ENCODE assay signal across 12 cellular contexts in the genomic region with DNA sequence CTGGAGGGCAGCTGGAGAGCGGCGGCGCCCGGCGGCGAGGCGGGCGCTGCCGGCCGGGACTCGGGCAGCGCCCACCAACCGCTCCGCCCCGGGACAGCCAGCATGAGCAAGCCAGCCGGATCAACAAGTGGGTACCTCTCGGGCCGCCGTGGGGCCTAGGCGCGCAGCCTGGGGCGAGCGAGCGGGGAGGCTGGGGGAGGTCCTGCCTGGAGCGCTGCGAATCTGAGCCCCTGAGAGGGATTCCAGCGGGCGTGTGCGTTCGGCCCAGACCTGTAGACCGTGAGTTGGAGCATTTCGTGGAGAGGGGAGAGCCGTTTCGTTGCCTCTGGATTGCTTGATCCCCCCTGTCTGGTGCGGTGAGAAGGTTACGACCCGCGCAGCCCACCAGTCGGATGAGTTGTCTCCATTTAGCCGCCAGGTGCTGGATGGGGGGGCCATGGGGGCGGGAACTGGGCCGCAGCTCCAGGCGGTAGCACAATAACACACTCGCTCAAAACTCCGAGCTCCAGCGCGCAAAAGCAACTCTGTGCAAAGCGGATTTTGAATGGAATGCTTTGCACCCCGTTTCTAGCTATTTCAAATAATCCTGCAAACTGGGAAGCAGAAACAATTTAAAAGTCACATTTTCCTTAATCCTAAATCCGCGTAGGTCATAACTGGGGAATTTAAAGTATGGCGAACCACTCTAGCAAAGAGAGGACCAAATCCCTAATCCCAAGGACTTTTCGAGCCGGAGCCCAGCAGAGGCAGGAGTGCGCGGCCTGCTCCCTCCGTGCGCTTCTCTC. TPM values are rescaled to one million over a fixed set of nuclear protein-coding genes. Genes with fewer than 3 reads are reported as not detected.
A peak's percentile ranks its signal among the peaks of the same experiment; 100 is the strongest.
DNase-seq lines count a peak whose midpoint lies in the region; ATAC-seq and TF ChIP-seq lines count a peak whose summit lies in the region.
"Had no signal": no experiment of that assay in that cellular context is flagged by ENCODE, and none has a peak within 500 bp of the region (broad histone marks: within the 10 kb centered on the region; RNA-seq: fewer than 3 reads in every experiment).

No MANE protein-coding gene starts in this region.

- H3K56ac ChIP-seq in H9 (ENCODE audit: insufficient read length, low read depth, low read length): no peak overlapping the region

- no peak overlapping the region for H4K91ac ChIP-seq in H9 (ENCODE audit: insufficient read length, low read depth, low read length)

- no peaks in the 10 kb centered on the region for H4K20me1 ChIP-seq in H9 (ENCODE audit: control insufficient read depth, insufficient read depth, insufficient read length)

- H4K8ac ChIP-seq in H9 (replicated peaks; ENCODE audit: insufficient read length, low read depth, low read length): no peak overlapping the region

- no peaks in the 10 kb centered on the region for H3K36me3 ChIP-seq in CD4-positive, alpha-beta memory T cell (ENCODE audit: insufficient read depth, low read length)

- no peaks in the 10 kb centered on the region for H3K9me3 ChIP-seq in CD4-positive, alpha-beta memory T cell (ENCODE audit: control insufficient read depth in 1 of 2, low read length in 2 of 2)
- H3K9me3 ChIP-seq in H9 (ENCODE audit: control insufficient read depth, low read depth, low read length): no peaks in the 10 kb centered on the region

- no peak overlapping the region for H2BK20ac ChIP-seq in H9 (ENCODE audit: low read depth, low read length, poor library complexity, severe bottlenecking)

- peaks cover 62 to 78% of the 10 kb centered on the region in 2 donors for H3K27me3 Mint-ChIP-seq in CD4-positive, alpha-beta memory T cell
- H3K27me3 Mint-ChIP-seq in H9 (ENCODE audit: low read depth) (peaks cover 100% of the 10 kb centered on the region), brain (peaks cover 82% of the 10 kb centered on the region), natural killer cell (ENCODE audit: low read depth in 2 of 2) (peaks cover 69 to 83% of the 10 kb centered on the region in 2 donors)

- no peak for TF ChIP-seq CTCF in H9 (conservative IDR thresholded peaks at IDR 0.05)
- TF ChIP-seq CTCF in brain (conservative IDR thresholded peaks at IDR 0.05): no peak
- TF ChIP-seq CTCF in natural killer cell (IDR thresholded peaks at IDR 0.05): no peak

- no CpG with 5 or more reads among the region's 58 CpGs for WGBS in H9 (ENCODE audit: extremely low coverage, insufficient read length, low lambda C conversion rate)

- no peaks in the 10 kb centered on the region for H3K79me2 ChIP-seq in H9 (ENCODE audit: insufficient read depth, low read length)

- H3K27ac ChIP-seq in CD4-positive, alpha-beta memory T cell (ENCODE audit: low read depth, low read length): no peak overlapping the region
- H3K27ac ChIP-seq in H9 (ENCODE audit: insufficient read length, low read depth, low read length) (no peak overlapping the region), caudate nucleus (ENCODE audit: low read depth, low read length) (no peak overlapping the region)

- peak overlapping the region in 7 of 8 donors; percentile 51 to 81 (median 67) for H3K4me3 Mint-ChIP-seq in CD4-positive, alpha-beta memory T cell
- peak overlapping the region; percentile 39 to 75 for H3K4me3 Mint-ChIP-seq in H9
- H3K4me3 Mint-ChIP-seq in brain: peak overlapping the region; percentile 81 to 96 (median 89)
- peak overlapping the region; percentile 47 for H3K4me3 Mint-ChIP-seq in natural killer cell

- H3K23me2 ChIP-seq in H9 (ENCODE audit: insufficient read length, low read depth, low read length, poor library complexity, severe bottlenecking): peaks cover 4% of the 10 kb centered on the region

- POLR2A ChIA-PET in CD4-positive, alpha-beta memory T cell (lab: Charles Lee; ENCODE audit: partially characterized antibody): no interaction called here

- H2AFZ ChIP-seq in H9 (ENCODE audit: low read length): no peak overlapping the region

- H3K4me1 ChIP-seq in CD4-positive, alpha-beta memory T cell (ENCODE audit: insufficient read depth, low read length): peaks cover 55% of the 10 kb centered on the region
- H3K4me1 ChIP-seq in H9 (ENCODE audit: insufficient read depth, low read length): no peaks in the 10 kb centered on the region; the same call in 1 of the 2 replicates

- no peaks in the 10 kb centered on the region for H3K79me1 ChIP-seq in H9 (ENCODE audit: insufficient read depth, low read depth, low read length, poor library complexity, severe bottlenecking)

- no peak overlapping the region for H2BK12ac ChIP-seq in H9 (ENCODE audit: insufficient read length, low read depth, low read length)

- H3K23ac ChIP-seq in H9 (ENCODE audit: insufficient read length, low read depth, low read length): no peak overlapping the region

- DNase-seq in CD4-positive, alpha-beta memory T cell: no peak
- peak; percentile 37 for DNase-seq in H9
- DNase-seq in natural killer cell: no peak
- DNase-seq in CD1c-positive myeloid dendritic cell (ENCODE audit: extremely low spot score): no peak
- no peak for DNase-seq in SW 1271 (lab: John Stamatoyannopoulos, UW)
- DNase-seq in caudate nucleus (lab: John Stamatoyannopoulos, UW): no peak
- DNase-seq: DMS153, NCI-H524 treated with DMSO at 0.1 percent for 48 hours, occipital lobe had no signal

- H3K4me3 ChIP-seq in CD4-positive, alpha-beta memory T cell (ENCODE audit: low read length in 2 of 2): no peak overlapping the region

- H2BK15ac ChIP-seq in H9 (ENCODE audit: low read depth, low read length): no peak overlapping the region

- no peak overlapping the region for H3K9ac ChIP-seq in H9 (ENCODE audit: extremely low read depth, insufficient read length, low read length)

- H4K5ac ChIP-seq in H9 (ENCODE audit: insufficient read length, low read depth, low read length): no peak overlapping the region

- H3K9me3 Mint-ChIP-seq in CD4-positive, alpha-beta memory T cell: peaks cover 0 to 3% (median 0%) of the 10 kb centered on the region in 8 donors
- peaks cover 0 to 8% of the 10 kb centered on the region in 2 experiments; a peak in 2 of 5 replicates for H3K9me3 Mint-ChIP-seq in H9
- peaks cover 0 to 11% (median 0%) of the 10 kb centered on the region in 5 experiments for H3K9me3 Mint-ChIP-seq in brain
- H3K9me3 Mint-ChIP-seq in natural killer cell: no peaks in the 10 kb centered on the region

- no peak overlapping the region for H2BK120ac ChIP-seq in H9 (ENCODE audit: low read depth, low read length, poor library complexity, severe bottlenecking)

- H3K18ac ChIP-seq in H9 (ENCODE audit: insufficient read length, low read depth, low read length): no peak overlapping the region

- CTCF ChIA-PET in CD4-positive, alpha-beta memory T cell (lab: Charles Lee; ENCODE audit: partially characterized antibody): no interaction called here

- H3T11ph ChIP-seq in H9 (ENCODE audit: low read length): no peak overlapping the region

- ATAC-seq in natural killer cell: no peak
- no peak for ATAC-seq in HG02759 (IDR thresholded peaks at IDR 0.05; ENCODE audit: unreplicated experiment)

- no peak overlapping the region for H2BK5ac ChIP-seq in H9 (ENCODE audit: insufficient read length, low read length)

- H3K36me3 Mint-ChIP-seq in CD4-positive, alpha-beta memory T cell: no peaks in the 10 kb centered on the region
- H3K36me3 Mint-ChIP-seq in H9 (ENCODE audit: insufficient read depth in 1 of 3, low read depth in 3 of 3): no peaks in the 10 kb centered on the region
- H3K36me3 Mint-ChIP-seq in brain: no peaks in the 10 kb centered on the region
- no peaks in the 10 kb centered on the region for H3K36me3 Mint-ChIP-seq in natural killer cell

- peaks cover 24 to 69% (median 40%) of the 10 kb centered on the region in 4 donors for H3K4me1 Mint-ChIP-seq in CD4-positive, alpha-beta memory T cell
- H3K4me1 Mint-ChIP-seq in H9 (peaks cover 43 to 71% of the 10 kb centered on the region in 2 experiments), brain (peaks cover 70% of the 10 kb centered on the region), natural killer cell (peaks cover 21 to 37% of the 10 kb centered on the region in 2 donors)

- H3K14ac ChIP-seq in H9 (ENCODE audit: insufficient read depth, low read length): no peak overlapping the region; the same call in 1 of the 2 replicates

- no peak overlapping the region for H3K4ac ChIP-seq in H9 (ENCODE audit: low read depth, low read length)

- intact Hi-C loops in CD4-positive, alpha-beta memory T cell (cut with micrococcal nuclease): no loop called here
- intact Hi-C loops in natural killer cell (cut with micrococcal nuclease): no loop called here

- peak overlapping the region in 1 of 7 donors; percentile 55 for H3K27ac Mint-ChIP-seq in CD4-positive, alpha-beta memory T cell
- H3K27ac Mint-ChIP-seq in H9: no peak overlapping the region
- peak overlapping the region; percentile 71 to 95 (median 89) for H3K27ac Mint-ChIP-seq in brain
- no peak overlapping the region for H3K27ac Mint-ChIP-seq in natural killer cell

- H3K27me3 ChIP-seq in CD4-positive, alpha-beta memory T cell (ENCODE audit: insufficient read depth, low read length): peaks cover 76% of the 10 kb centered on the region
- peaks cover 100% of the 10 kb centered on the region for H3K27me3 ChIP-seq in H9 (ENCODE audit: insufficient read depth, low read length)

- H3K4me2 ChIP-seq in H9 (ENCODE audit: insufficient read depth, insufficient read length, low read length): peak overlapping the region; percentile 74

- no peak overlapping the region for H2AK5ac ChIP-seq in H9 (ENCODE audit: insufficient read length, low read length)

RNA-seq across cellular contexts. Expression of gene NR2E1, which starts 1.0 kb away (rescaled TPM):
- total RNA-seq in CD4-positive, alpha-beta memory T cell: not detected
- not detected for polyA plus RNA-seq in CD4-positive, alpha-beta memory T cell
- total RNA-seq in H9 (2021): not detected in 2 replicates
- polyA plus RNA-seq in brain (ENCODE audit: insufficient read depth, low read depth, low replicate concordance): 3.0 TPM
- not detected for total RNA-seq in natural killer cell
- total RNA-seq: urinary bladder had no signal
- polyA plus RNA-seq: urinary bladder had no signal

Comparison
In these comparisons a context has a peak if more than half of its experiments do, and no peak if none do; other contexts are left out.
1. H3K27ac Mint-ChIP-seq: peak in brain (5 of 5); none in H9 (0 of 3) and natural killer cell (0 of 2).
2. Peak in every context shown above with its lines, with median percentiles within 50 percentile points of each other: H3K4me3 Mint-ChIP-seq.